In genomic region chr3:196501316-196502064, GRCh38 we compare ENCODE assay signal across 8 cellular contexts. TPM values are rescaled to one million over a fixed set of nuclear protein-coding genes. Genes with fewer than 3 reads are reported as not detected.
DNase-seq lines count a peak whose midpoint lies in the region; ATAC-seq, FAIRE-seq and TF ChIP-seq lines count a peak whose summit lies in the region.

No MANE protein-coding gene starts in this region.

- H3K36me3 ChIP-seq in endothelial cell of umbilical vein (ENCODE audit: control insufficient read depth in 2 of 2, extremely low read depth in 1 of 2, insufficient read depth in 2 of 2, low read length in 2 of 2) = peaks cover 0 to 2% of the 10 kb centered on the region in 2 experiments
- no peaks in the 10 kb centered on the region for H3K36me3 ChIP-seq in ovary

- no peaks in the 10 kb centered on the region for H4K20me1 ChIP-seq in endothelial cell of umbilical vein (replicated peaks; ENCODE audit: control insufficient read depth, extremely low read depth, insufficient read depth, low read length)

- H3K4me1 ChIP-seq in endothelial cell of umbilical vein (ENCODE audit: control insufficient read depth, extremely low read depth, insufficient read depth, low read length) = peaks cover 13% of the 10 kb centered on the region
- H3K4me1 ChIP-seq in ovary (ENCODE audit: insufficient read depth) = peaks cover 3% of the 10 kb centered on the region

- H3K79me2 ChIP-seq in endothelial cell of umbilical vein (ENCODE audit: control insufficient read depth, insufficient read depth, low read length) = peaks cover 62% of the 10 kb centered on the region

- no peak for DNase-seq in activated naive CD4-positive, alpha-beta T cell treated with anti-CD3 and anti-CD28 coated beads, Interleukin-2, amount 10 ng/mL, durations not matched to agents 7 days and 5 days
- no peak for DNase-seq in activated naive CD4-positive, alpha-beta T cell (lab: John Stamatoyannopoulos, UW)
- DNase-seq in RPMI8226 (peak; percentile 46), endothelial cell of umbilical vein (ENCODE audit: low read depth, low spot score) (no peak), ovary (no peak), occipital lobe (lab: John Stamatoyannopoulos, UW) (no peak)

- no peak for TF ChIP-seq EP300 in ovary (IDR thresholded peaks at IDR 0.05)

- peaks cover 41% of the 10 kb centered on the region for H3K4me1 Mint-ChIP-seq in activated naive CD4-positive, alpha-beta T cell treated with anti-CD3 and anti-CD28 coated beads, Interleukin-2, amount 10 ng/mL, durations not matched to agents 7 days and 5 days

- intact Hi-C loops in endothelial cell of umbilical vein (cut with micrococcal nuclease) = loop anchor here (2.0 to 5.0 kb wide), 3 partner anchors 27 to 419 kb away; partner anchors contain the start of gene TFRC
- intact Hi-C loops in ovary (cut with DNase I) = loop anchor here in 1 of 4 donors (10.0 kb wide), 1 partner anchor 187 kb away; the partner anchor contains the start of gene DYNLT2B

- no peak for TF ChIP-seq POLR2A in endothelial cell of umbilical vein (IDR thresholded peaks at IDR 0.05; ENCODE audit: low read depth, low read length)
- no peak for TF ChIP-seq POLR2A in ovary (IDR thresholded peaks at IDR 0.05)

- peak overlapping the region; percentile 98 for H3K4me3 Mint-ChIP-seq in activated naive CD4-positive, alpha-beta T cell treated with anti-CD3 and anti-CD28 coated beads, Interleukin-2, amount 10 ng/mL, durations not matched to agents 7 days and 5 days

- H3K36me3 Mint-ChIP-seq in activated naive CD4-positive, alpha-beta T cell treated with anti-CD3 and anti-CD28 coated beads, Interleukin-2, amount 10 ng/mL, durations not matched to agents 7 days and 5 days = peaks cover 53% of the 10 kb centered on the region

- ATAC-seq in HG02885 (IDR thresholded peaks at IDR 0.05; ENCODE audit: poor library complexity, unreplicated experiment) = no peak
- no peak for ATAC-seq in HG03442 (IDR thresholded peaks at IDR 0.05; ENCODE audit: unreplicated experiment)

- H3K4me2 ChIP-seq in endothelial cell of umbilical vein (ENCODE audit: insufficient read depth, low read length) = peak overlapping the region; percentile 98

- H3K9ac ChIP-seq in endothelial cell of umbilical vein (replicated peaks; ENCODE audit: extremely low read depth, insufficient read depth, low read length) = peak overlapping the region; percentile 75

- no peak overlapping the region for H2AFZ ChIP-seq in endothelial cell of umbilical vein (ENCODE audit: low read depth, low read length)

- H3K27ac ChIP-seq in endothelial cell of umbilical vein (ENCODE audit: insufficient read depth, low read depth, low read length) (peak overlapping the region; percentile 85), ovary (no peak overlapping the region)

- CTCF ChIA-PET in activated naive CD4-positive, alpha-beta T cell treated with anti-CD3 and anti-CD28 coated beads, Interleukin-2, amount 10 ng/mL, durations not matched to agents 7 days and 5 days (lab: Charles Lee) = interaction anchor here (1.4 to 1.5 kb wide), 2 partner anchors 9 to 22 kb away, joined by 4 to 5 read pairs; no protein-coding TSS in a partner anchor
- CTCF ChIA-PET in endothelial cell of umbilical vein (lab: Charles Lee) = interaction anchor here (0.9 to 4.0 kb wide), 4 partner anchors 15 to 194 kb away, joined by 3 to 17 read pairs (median 6); no protein-coding TSS in a partner anchor

- H3K9me1 ChIP-seq in endothelial cell of umbilical vein (replicated peaks; ENCODE audit: control insufficient read depth, extremely low read depth, insufficient read depth, low read length) = no peaks in the 10 kb centered on the region

- no TSS peak for BruUV-seq in endothelial cell of umbilical vein (replicated peaks; lab: Mats Ljungman, UMichigan)

- H3K4me3 ChIP-seq in endothelial cell of umbilical vein (replicated peaks in 1 of 3; ENCODE audit: insufficient read depth in 1 of 3, low read depth in 1 of 3, low read length in 3 of 3) (peak overlapping the region; percentile 61 to 84 (median 67)), ovary (peak overlapping the region; percentile 97)

- peaks cover 4% of the 10 kb centered on the region for H3K9me3 Mint-ChIP-seq in activated naive CD4-positive, alpha-beta T cell treated with anti-CD3 and anti-CD28 coated beads, Interleukin-2, amount 10 ng/mL, durations not matched to agents 7 days and 5 days

- no peaks in the 10 kb centered on the region for H3K9me3 ChIP-seq in endothelial cell of umbilical vein (replicated peaks; ENCODE audit: control insufficient read depth, insufficient read depth, low read length)
- H3K9me3 ChIP-seq in ovary = no peaks in the 10 kb centered on the region

- WGBS in ovary, 3 donors = 8 to 16% (median 10%) methylated on average over 14 of the region's 14 CpGs

- H3K27ac Mint-ChIP-seq in activated naive CD4-positive, alpha-beta T cell treated with anti-CD3 and anti-CD28 coated beads, Interleukin-2, amount 10 ng/mL, durations not matched to agents 7 days and 5 days = peak overlapping the region; percentile 56

- TF ChIP-seq CTCF in endothelial cell of umbilical vein (IDR thresholded peaks at IDR 0.05; ENCODE audit: extremely low read depth in 1 of 2, insufficient read depth in 1 of 2, low read depth in 1 of 2, low read length in 2 of 2) (no peak), ovary (IDR thresholded peaks at IDR 0.05) (no peak)

- FAIRE-seq in endothelial cell of umbilical vein (lab: Jason Lieb, UNC) = peak; percentile 55

- peaks cover 5% of the 10 kb centered on the region for H3K27me3 Mint-ChIP-seq in activated naive CD4-positive, alpha-beta T cell treated with anti-CD3 and anti-CD28 coated beads, Interleukin-2, amount 10 ng/mL, durations not matched to agents 7 days and 5 days

- H3K27me3 ChIP-seq in endothelial cell of umbilical vein (ENCODE audit: control insufficient read depth in 2 of 2, insufficient read depth in 2 of 2, low read length in 2 of 2) = no peaks in the 10 kb centered on the region
- no peaks in the 10 kb centered on the region for H3K27me3 ChIP-seq in ovary

- POLR2A ChIA-PET in endothelial cell of umbilical vein (lab: Charles Lee) = no interaction called here

- dilution Hi-C loops in endothelial cell of umbilical vein (cut with MboI; ENCODE audit: extremely low pct_ligation_motif_present, low sequenced_read_pairs) = no loop called here

TF ChIP-seq in endothelial cell of umbilical vein, 7 proteins besides CTCF, POLR2A, EP300 and RAD21:
- TF ChIP-seq POLR2AphosphoS5 (IDR thresholded peaks at IDR 0.05; ENCODE audit: insufficient read depth, low read depth, low read length) (no peak), JUN (IDR thresholded peaks at IDR 0.05; ENCODE audit: borderline replicate concordance, insufficient read depth, insufficient read length, low read depth) (peak; percentile 12)
TF ChIP-seq in endothelial cell of umbilical vein: peak in this region for 1.

RNA-seq across cellular contexts. Expression of gene RNF168, which starts 2.1 kb away (rescaled TPM):
- 32.9 and 34.9 TPM in 2 replicates for total RNA-seq in endothelial cell of umbilical vein
- 2.7 and 4.0 TPM in 2 replicates for polyA plus RNA-seq in endothelial cell of umbilical vein
- polyA plus RNA-seq in endothelial cell of umbilical vein (2011; cell fraction: cytosol; rRNA removed) = 4.9 and 5.4 TPM in 2 replicates
- polyA plus RNA-seq in endothelial cell of umbilical vein (2011; cell fraction: nucleus; rRNA removed) = 7.5 and 9.4 TPM in 2 replicates
- 10.4 and 12.2 TPM in 2 replicates for polyA plus RNA-seq in endothelial cell of umbilical vein (2012)
- polyA minus RNA-seq in endothelial cell of umbilical vein = 19.7 and 25.7 TPM in 2 replicates
- 34.1 TPM for polyA minus RNA-seq in endothelial cell of umbilical vein (2011; cell fraction: cytosol; rRNA and poly(A)+ RNA removed)
- polyA minus RNA-seq in endothelial cell of umbilical vein (2011; cell fraction: nucleus; rRNA and poly(A)+ RNA removed) = 23.3 and 24.1 TPM in 2 replicates
- 10 to 100 TPM; 11.6 to 29.3 (median 23.3) TPM for total RNA-seq in ovary
- 1 to 10 TPM; 8.0 to 8.6 TPM for polyA plus RNA-seq in ovary
- total RNA-seq in occipital lobe = 25.9 TPM

RNA-seq across cellular contexts. Expression of gene SMCO1, which starts 13.7 kb away (rescaled TPM):
- not detected in 2 replicates for total RNA-seq in endothelial cell of umbilical vein
- polyA plus RNA-seq in endothelial cell of umbilical vein = not detected in 2 replicates
- polyA plus RNA-seq in endothelial cell of umbilical vein (2011; cell fraction: cytosol; rRNA removed) = not detected in 2 replicates
- polyA plus RNA-seq in endothelial cell of umbilical vein (2011; cell fraction: nucleus; rRNA removed) = not detected in 2 replicates
- polyA plus RNA-seq in endothelial cell of umbilical vein (2012) = not detected in 2 replicates
- not detected in 2 replicates for polyA minus RNA-seq in endothelial cell of umbilical vein
- not detected for polyA minus RNA-seq in endothelial cell of umbilical vein (2011; cell fraction: cytosol; rRNA and poly(A)+ RNA removed)
- polyA minus RNA-seq in endothelial cell of umbilical vein (2011; cell fraction: nucleus; rRNA and poly(A)+ RNA removed) = not detected in 2 replicates
- not detected for total RNA-seq in ovary
- polyA plus RNA-seq in ovary = not detected
- not detected for total RNA-seq in occipital lobe
